Comparison of ENCODE assay signal across 18 cellular contexts in the genomic region with DNA sequence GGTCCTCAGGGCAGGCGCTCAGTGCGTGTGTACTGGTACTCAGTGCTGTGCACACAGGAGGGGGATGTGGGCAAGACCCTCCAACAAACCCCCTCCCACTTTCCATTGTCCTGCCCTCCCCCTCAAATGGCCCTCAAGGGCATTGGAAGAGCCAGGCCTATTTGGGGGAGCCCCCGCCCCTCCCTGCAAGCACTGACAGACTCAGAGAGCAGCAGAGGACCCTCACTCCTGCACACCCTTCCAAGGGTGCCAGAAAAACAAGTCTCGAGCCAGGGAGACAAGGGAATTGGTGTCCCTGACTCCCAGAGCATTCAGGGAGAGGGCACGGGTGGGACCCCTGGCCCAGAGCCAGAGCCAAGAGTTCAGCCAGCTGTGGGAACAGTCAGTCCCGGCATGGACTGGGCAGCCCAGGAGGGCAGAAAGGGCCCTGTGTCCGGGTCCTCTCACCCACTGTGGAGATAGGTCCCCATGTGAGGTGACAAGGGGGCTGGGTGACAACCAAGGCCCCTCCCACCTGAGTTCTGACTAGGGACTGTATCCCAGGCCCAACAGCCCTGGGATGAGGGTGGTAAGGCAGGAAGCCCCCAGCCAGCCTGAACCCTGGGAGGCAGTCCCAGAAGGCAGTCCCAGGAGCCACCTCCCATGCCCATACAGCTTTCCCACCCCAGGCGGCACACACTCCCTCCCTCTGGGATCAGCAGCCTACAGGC. TPM values are rescaled to one million over a fixed set of nuclear protein-coding genes. Genes with fewer than 3 reads are reported as not detected.
"Had no signal": no experiment of that assay in that cellular context is flagged by ENCODE, and none has a peak within 500 bp of the region (broad histone marks: within the 10 kb centered on the region; RNA-seq: fewer than 3 reads in every experiment).

No MANE protein-coding gene starts in this region.

- H3K27ac ChIP-seq: colonic mucosa, parathyroid adenoma, suprapubic skin, transverse colon, uterus had no signal

- H3K27me3 ChIP-seq: colonic mucosa, suprapubic skin, transverse colon, uterus had no signal

- ATAC-seq: activated CD8-positive, alpha-beta T cell treated with anti-CD3 and anti-CD28 coated beads for 36 hours; left ventricle myocardium superior; sciatic nerve had no signal

- H3K27me3 Mint-ChIP-seq: activated B cell treated with CpG ODN at 0.5 μM for 24 hours; activated CD8-positive, alpha-beta T cell treated with anti-CD3 and anti-CD28 coated beads for 36 hours; brain; stimulated activated naive CD8-positive, alpha-beta T cell treated with anti-CD3 and anti-CD28 coated beads, Interleukin-15, amount 100 ng/mL, for 72 hours; T-cell had no signal

- H3K4me3 ChIP-seq: colonic mucosa, suprapubic skin, transverse colon, uterus had no signal

- H3K4me1 Mint-ChIP-seq: activated B cell treated with CpG ODN at 0.5 μM for 24 hours, brain had no signal

- H3K79me2 ChIP-seq: parathyroid adenoma had no signal

- H2AFZ ChIP-seq: parathyroid adenoma had no signal

- DNase-seq: activated B cell treated with CpG ODN at 0.5 μM for 24 hours; activated CD4-positive, alpha-beta T cell treated with anti-CD3 and anti-CD28 coated beads for 4 hours; activated CD8-positive, alpha-beta T cell treated with anti-CD3 and anti-CD28 coated beads for 36 hours; anterior cingulate cortex; colonic mucosa; kidney glomerular epithelial cell; left ventricle myocardium superior; SK-N-SH; stimulated activated naive CD8-positive, alpha-beta T cell treated with anti-CD3 and anti-CD28 coated beads, Interleukin-15, amount 100 ng/mL, for 72 hours; transverse colon; uterus had no signal

- H3K27ac Mint-ChIP-seq: activated B cell treated with CpG ODN at 0.5 μM for 24 hours; activated CD8-positive, alpha-beta T cell treated with anti-CD3 and anti-CD28 coated beads for 36 hours; brain had no signal

- H3K9me3 Mint-ChIP-seq: activated B cell treated with CpG ODN at 0.5 μM for 24 hours; activated CD8-positive, alpha-beta T cell treated with anti-CD3 and anti-CD28 coated beads for 36 hours; brain; stimulated activated naive CD8-positive, alpha-beta T cell treated with anti-CD3 and anti-CD28 coated beads, Interleukin-15, amount 100 ng/mL, for 72 hours; T-cell had no signal

- H3K9me3 ChIP-seq: colonic mucosa, SK-N-SH, suprapubic skin, transverse colon, uterus had no signal

- H3K4me3 Mint-ChIP-seq: activated B cell treated with CpG ODN at 0.5 μM for 24 hours; activated CD8-positive, alpha-beta T cell treated with anti-CD3 and anti-CD28 coated beads for 36 hours; brain; stimulated activated naive CD8-positive, alpha-beta T cell treated with anti-CD3 and anti-CD28 coated beads, Interleukin-15, amount 100 ng/mL, for 72 hours had no signal

- H3K4me1 ChIP-seq: colonic mucosa, parathyroid adenoma, suprapubic skin, transverse colon, uterus had no signal

- H3K4me2 ChIP-seq: SK-N-SH had no signal

- H3K36me3 Mint-ChIP-seq: brain, T-cell had no signal

- H3K36me3 ChIP-seq: colonic mucosa, suprapubic skin, transverse colon, uterus had no signal

RNA-seq across cellular contexts. Expression of a gene that starts 12.1 kb away (rescaled TPM):
- total RNA-seq: activated B cell treated with CpG ODN at 0.5 μM for 24 hours; activated CD8-positive, alpha-beta T cell treated with anti-CD3 and anti-CD28 coated beads for 36 hours; colonic mucosa; frontal cortex; left ventricle myocardium superior; mononuclear cell; sciatic nerve; T-cell; transverse colon; uterus had no signal

RNA-seq across cellular contexts. Expression of a gene that starts 18.5 kb away (rescaled TPM):
- total RNA-seq: activated B cell treated with CpG ODN at 0.5 μM for 24 hours; activated CD8-positive, alpha-beta T cell treated with anti-CD3 and anti-CD28 coated beads for 36 hours; colonic mucosa; frontal cortex; left ventricle myocardium superior; sciatic nerve; transverse colon; uterus had no signal

RNA-seq across cellular contexts. Expression of a gene that starts 23.1 kb away (rescaled TPM):
- total RNA-seq: activated B cell treated with CpG ODN at 0.5 μM for 24 hours; activated CD8-positive, alpha-beta T cell treated with anti-CD3 and anti-CD28 coated beads for 36 hours; colonic mucosa; frontal cortex; left ventricle myocardium superior; mononuclear cell; sciatic nerve; T-cell; transverse colon; uterus had no signal

RNA-seq across cellular contexts. Expression of a gene that starts 24.9 kb away (rescaled TPM):
- total RNA-seq: activated B cell treated with CpG ODN at 0.5 μM for 24 hours; activated CD8-positive, alpha-beta T cell treated with anti-CD3 and anti-CD28 coated beads for 36 hours; colonic mucosa; frontal cortex; left ventricle myocardium superior; mononuclear cell; sciatic nerve; transverse colon; uterus had no signal

RNA-seq across cellular contexts. Expression of a gene that starts 42.0 kb away (rescaled TPM):
- total RNA-seq: activated B cell treated with CpG ODN at 0.5 μM for 24 hours; activated CD8-positive, alpha-beta T cell treated with anti-CD3 and anti-CD28 coated beads for 36 hours; colonic mucosa; frontal cortex; left ventricle myocardium superior; mononuclear cell; sciatic nerve; T-cell; transverse colon; uterus had no signal
